1 cellular context compared by ENCODE assay signal in genomic region chr3:137171834-137172603, GRCh38.
TF ChIP-seq lines count a peak whose summit lies in the region.

No MANE protein-coding gene starts in this region.

TF ChIP-seq in GM12878, 131 proteins besides CTCF, POLR2A, EP300 and RAD21 (continued from another document):
- TF ChIP-seq, protein P1, sequence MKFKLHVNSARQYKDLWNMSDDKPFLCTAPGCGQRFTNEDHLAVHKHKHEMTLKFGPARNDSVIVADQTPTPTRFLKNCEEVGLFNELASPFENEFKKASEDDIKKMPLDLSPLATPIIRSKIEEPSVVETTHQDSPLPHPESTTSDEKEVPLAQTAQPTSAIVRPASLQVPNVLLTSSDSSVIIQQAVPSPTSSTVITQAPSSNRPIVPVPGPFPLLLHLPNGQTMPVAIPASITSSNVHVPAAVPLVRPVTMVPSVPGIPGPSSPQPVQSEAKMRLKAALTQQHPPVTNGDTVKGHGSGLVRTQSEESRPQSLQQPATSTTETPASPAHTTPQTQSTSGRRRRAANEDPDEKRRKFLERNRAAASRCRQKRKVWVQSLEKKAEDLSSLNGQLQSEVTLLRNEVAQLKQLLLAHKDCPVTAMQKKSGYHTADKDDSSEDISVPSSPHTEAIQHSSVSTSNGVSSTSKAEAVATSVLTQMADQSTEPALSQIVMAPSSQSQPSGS (IDR thresholded peaks at IDR 0.05; ENCODE audit: low read length): 0 out of 2 replicates have a peak, but pooled peaks have one; percentile 17
- TF ChIP-seq STAT3 (IDR thresholded peaks at IDR 0.05; ENCODE audit: low read depth, low read length) (no peak), ZNF274 (IDR thresholded peaks at IDR 0.05; ENCODE audit: insufficient read depth, insufficient read length) (no peak), RAD51 (IDR thresholded peaks at IDR 0.05) (no peak), CREM (IDR thresholded peaks at IDR 0.05; ENCODE audit: low read depth) (0 out of 2 replicates have a peak, but pooled peaks have one; percentile 39), PKNOX1 (IDR thresholded peaks at IDR 0.05) (peak; percentile 90), FOS (IDR thresholded peaks at IDR 0.05; ENCODE audit: borderline replicate concordance, extremely low read depth, insufficient read length) (no peak), HDAC2 (IDR thresholded peaks at IDR 0.05) (no peak), MXI1 (IDR thresholded peaks at IDR 0.05; ENCODE audit: low read depth, low read length) (no peak), IKZF2 (IDR thresholded peaks at IDR 0.05) (peak in 1 of 2 experiments; percentile 19; a peak in 1 of 4 replicates), SMARCA5 (IDR thresholded peaks at IDR 0.05) (no peak), RCOR1 (conservative IDR thresholded peaks at IDR 0.05; ENCODE audit: low read depth, low read length) (no peak), PML (IDR thresholded peaks at IDR 0.05; ENCODE audit: low read length) (no peak), NBN (IDR thresholded peaks at IDR 0.05) (no peak), PAX5 (IDR thresholded peaks at IDR 0.05; ENCODE audit: borderline replicate concordance, low read depth, low read length) (no peak), SUZ12 (IDR thresholded peaks at IDR 0.05; ENCODE audit: unreplicated experiment) (no peak), E2F4 (IDR thresholded peaks at IDR 0.05; ENCODE audit: low read depth, low read length) (no peak), SMAD5 (IDR thresholded peaks at IDR 0.05; ENCODE audit: low read depth) (no peak), RUNX3 (IDR thresholded peaks at IDR 0.05; ENCODE audit: low read length) (peak; percentile 84), BCL11A (IDR thresholded peaks at IDR 0.05; ENCODE audit: low read depth, low read length) (peak; percentile 59; the same call in 1 of the 2 replicates), NFIC (IDR thresholded peaks at IDR 0.05; ENCODE audit: low read depth, low read length) (peak; percentile 60; the same call in 1 of the 2 replicates), CHD2 (IDR thresholded peaks at IDR 0.05; ENCODE audit: borderline replicate concordance, low read depth, low read length) (no peak), NFYA (IDR thresholded peaks at IDR 0.05; ENCODE audit: borderline replicate concordance, low read depth, low read length) (no peak), CBX5 (IDR thresholded peaks at IDR 0.05; ENCODE audit: low read depth) (no peak), IRF4 (IDR thresholded peaks at IDR 0.05; ENCODE audit: low read depth, low read length) (peak; percentile 81; the same call in 1 of the 2 replicates), EED (IDR thresholded peaks at IDR 0.05; ENCODE audit: low read depth) (peak; percentile 41; the same call in 1 of the 2 replicates), GATAD2B (conservative IDR thresholded peaks at IDR 0.05; ENCODE audit: low read depth) (no peak), JUNB (IDR thresholded peaks at IDR 0.05) (peak; percentile 91)
- TF ChIP-seq, protein P2, sequence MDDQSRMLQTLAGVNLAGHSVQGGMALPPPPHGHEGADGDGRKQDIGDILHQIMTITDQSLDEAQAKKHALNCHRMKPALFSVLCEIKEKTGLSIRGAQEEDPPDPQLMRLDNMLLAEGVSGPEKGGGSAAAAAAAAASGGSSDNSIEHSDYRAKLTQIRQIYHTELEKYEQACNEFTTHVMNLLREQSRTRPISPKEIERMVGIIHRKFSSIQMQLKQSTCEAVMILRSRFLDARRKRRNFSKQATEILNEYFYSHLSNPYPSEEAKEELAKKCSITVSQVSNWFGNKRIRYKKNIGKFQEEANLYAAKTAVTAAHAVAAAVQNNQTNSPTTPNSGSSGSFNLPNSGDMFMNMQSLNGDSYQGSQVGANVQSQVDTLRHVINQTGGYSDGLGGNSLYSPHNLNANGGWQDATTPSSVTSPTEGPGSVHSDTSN (IDR thresholded peaks at IDR 0.05; ENCODE audit: insufficient replicate concordance, low read depth, low read length): peak; percentile 84
- TF ChIP-seq, protein P3, sequence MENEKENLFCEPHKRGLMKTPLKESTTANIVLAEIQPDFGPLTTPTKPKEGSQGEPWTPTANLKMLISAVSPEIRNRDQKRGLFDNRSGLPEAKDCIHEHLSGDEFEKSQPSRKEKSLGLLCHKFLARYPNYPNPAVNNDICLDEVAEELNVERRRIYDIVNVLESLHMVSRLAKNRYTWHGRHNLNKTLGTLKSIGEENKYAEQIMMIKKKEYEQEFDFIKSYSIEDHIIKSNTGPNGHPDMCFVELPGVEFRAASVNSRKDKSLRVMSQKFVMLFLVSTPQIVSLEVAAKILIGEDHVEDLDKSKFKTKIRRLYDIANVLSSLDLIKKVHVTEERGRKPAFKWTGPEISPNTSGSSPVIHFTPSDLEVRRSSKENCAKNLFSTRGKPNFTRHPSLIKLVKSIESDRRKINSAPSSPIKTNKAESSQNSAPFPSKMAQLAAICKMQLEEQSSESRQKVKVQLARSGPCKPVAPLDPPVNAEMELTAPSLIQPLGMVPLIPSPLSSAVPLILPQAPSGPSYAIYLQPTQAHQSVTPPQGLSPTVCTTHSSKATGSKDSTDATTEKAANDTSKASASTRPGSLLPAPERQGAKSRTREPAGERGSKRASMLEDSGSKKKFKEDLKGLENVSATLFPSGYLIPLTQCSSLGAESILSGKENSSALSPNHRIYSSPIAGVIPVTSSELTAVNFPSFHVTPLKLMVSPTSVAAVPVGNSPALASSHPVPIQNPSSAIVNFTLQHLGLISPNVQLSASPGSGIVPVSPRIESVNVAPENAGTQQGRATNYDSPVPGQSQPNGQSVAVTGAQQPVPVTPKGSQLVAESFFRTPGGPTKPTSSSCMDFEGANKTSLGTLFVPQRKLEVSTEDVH (IDR thresholded peaks at IDR 0.05; ENCODE audit: low read depth, partially characterized antibody): no peak
